Comparison of ENCODE assay signal across 18 cellular contexts in genomic region chr1:16436946-16437474, GRCh38. TPM values are rescaled to one million over a fixed set of nuclear protein-coding genes. Genes with fewer than 3 reads are reported as not detected.
DNase-seq lines count a peak whose midpoint lies in the region; ATAC-seq, FAIRE-seq and TF ChIP-seq lines count a peak whose summit lies in the region.
"Had no signal": no experiment of that assay in that cellular context is flagged by ENCODE, and none has a peak within 500 bp of the region (broad histone marks: within the 10 kb centered on the region; RNA-seq: fewer than 3 reads in every experiment).

A gene with protein sequence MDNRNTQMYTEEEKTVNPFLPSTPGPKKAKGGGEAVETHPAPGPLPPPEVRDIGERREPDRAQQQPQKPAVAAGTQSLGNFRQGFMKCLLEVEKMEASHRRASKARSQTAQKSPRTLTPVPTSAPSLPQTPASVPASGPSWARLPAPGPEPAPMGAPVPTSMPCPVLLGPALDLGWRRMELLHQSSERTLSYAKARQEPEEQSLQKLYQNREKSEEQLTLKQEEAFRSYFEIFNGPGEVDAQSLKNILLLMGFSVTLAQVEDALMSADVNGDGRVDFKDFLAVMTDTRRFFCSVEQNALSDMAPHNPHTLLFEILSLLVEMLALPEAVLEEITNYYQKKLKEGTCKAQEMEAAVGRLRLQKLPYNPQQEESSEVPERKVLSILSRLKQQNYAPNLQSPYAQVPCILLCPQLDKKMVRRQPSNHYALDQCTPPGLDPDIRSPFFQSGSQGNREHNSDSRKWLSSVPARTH (minus strand): TSS chr1:16437424. CDS start chr1:16431371, 6,053 bp downstream.

- no peaks in the 10 kb centered on the region for H3K9me3 Mint-ChIP-seq in activated CD4-positive, alpha-beta T cell treated with anti-CD3 and anti-CD28 coated beads for 36 hours (ENCODE audit: low read depth)
- H3K9me3 Mint-ChIP-seq in natural killer cell (no peaks in the 10 kb centered on the region), neural crest cell (no peaks in the 10 kb centered on the region)
- no peaks in the 10 kb centered on the region for H3K9me3 Mint-ChIP-seq in natural killer cell treated with Interleukin-12 subunit alpha and Interleukin-12 subunit beta and Interleukin-15 and Interleukin-18, amount 100 ng/mL, for 72 hours
- no peaks in the 10 kb centered on the region for H3K9me3 Mint-ChIP-seq in activated naive CD8-positive, alpha-beta T cell treated with anti-CD3 and anti-CD28 coated beads, Interleukin-2, amount 50 U/mL, for 24 hours
- H3K9me3 Mint-ChIP-seq: CD4-positive, alpha-beta T cell; GM23338 had no signal

- H3K27me3 Mint-ChIP-seq in activated CD4-positive, alpha-beta T cell treated with anti-CD3 and anti-CD28 coated beads for 36 hours = no peaks in the 10 kb centered on the region
- peaks cover 0 to 3% of the 10 kb centered on the region in 2 donors for H3K27me3 Mint-ChIP-seq in natural killer cell (ENCODE audit: low read depth in 2 of 2)
- peaks cover 0 to 7% of the 10 kb centered on the region in 2 donors for H3K27me3 Mint-ChIP-seq in natural killer cell treated with Interleukin-12 subunit alpha and Interleukin-12 subunit beta and Interleukin-15 and Interleukin-18, amount 100 ng/mL, for 72 hours
- no peaks in the 10 kb centered on the region for H3K27me3 Mint-ChIP-seq in activated naive CD8-positive, alpha-beta T cell treated with anti-CD3 and anti-CD28 coated beads, Interleukin-2, amount 50 U/mL, for 24 hours
- H3K27me3 Mint-ChIP-seq in neural crest cell (ENCODE audit: low read depth) = no peaks in the 10 kb centered on the region
- H3K27me3 Mint-ChIP-seq: B cell; CD4-positive, alpha-beta T cell had no signal

- DNase-seq in activated CD4-positive, alpha-beta T cell treated with anti-CD3 and anti-CD28 coated beads for 36 hours = peak; percentile 21
- DNase-seq in activated CD4-positive, alpha-beta T cell treated with anti-CD3 and anti-CD28 coated beads, Interleukin-2, amount 50 U/mL, for 1 hour = no peak
- DNase-seq in natural killer cell = no peak
- no peak for DNase-seq in natural killer cell treated with Interleukin-12 subunit alpha and Interleukin-12 subunit beta and Interleukin-15 and Interleukin-18, amount 100 ng/mL, for 72 hours (ENCODE audit: low spot score)
- no peak for DNase-seq in activated naive CD8-positive, alpha-beta T cell treated with anti-CD3 and anti-CD28 coated beads, Interleukin-2, amount 50 U/mL, for 24 hours
- no peak for DNase-seq in neural crest cell (ENCODE audit: low read depth, low spot score)
- DNase-seq in GM12891 (ENCODE audit: insufficient read length, low spot score) = no peak
- DNase-seq in GM20000 (ENCODE audit: low spot score) = no peak
- DNase-seq: C1 segment of cervical spinal cord; Calu3; CD4-positive, alpha-beta T cell; DMS79; H7 had no signal

- no peak within 1 kb of the TSS for H3K27ac Mint-ChIP-seq in activated CD4-positive, alpha-beta T cell treated with anti-CD3 and anti-CD28 coated beads for 36 hours
- no peak within 1 kb of the TSS for H3K27ac Mint-ChIP-seq in natural killer cell
- H3K27ac Mint-ChIP-seq in natural killer cell treated with Interleukin-12 subunit alpha and Interleukin-12 subunit beta and Interleukin-15 and Interleukin-18, amount 100 ng/mL, for 72 hours = peak within 1 kb of the TSS in 1 of 2 donors; percentile 45
- H3K27ac Mint-ChIP-seq in activated naive CD8-positive, alpha-beta T cell treated with anti-CD3 and anti-CD28 coated beads, Interleukin-2, amount 50 U/mL, for 24 hours = no peak within 1 kb of the TSS
- no peak within 1 kb of the TSS for H3K27ac Mint-ChIP-seq in neural crest cell (ENCODE audit: unreplicated experiment)
- H3K27ac Mint-ChIP-seq: B cell; CD4-positive, alpha-beta T cell; GM23338 had no signal

- peaks cover 2% of the 10 kb centered on the region for H3K36me3 Mint-ChIP-seq in activated CD4-positive, alpha-beta T cell treated with anti-CD3 and anti-CD28 coated beads for 36 hours (ENCODE audit: low read depth)
- no peaks in the 10 kb centered on the region for H3K36me3 Mint-ChIP-seq in natural killer cell
- H3K36me3 Mint-ChIP-seq in natural killer cell treated with Interleukin-12 subunit alpha and Interleukin-12 subunit beta and Interleukin-15 and Interleukin-18, amount 100 ng/mL, for 72 hours = no peaks in the 10 kb centered on the region
- no peaks in the 10 kb centered on the region for H3K36me3 Mint-ChIP-seq in activated naive CD8-positive, alpha-beta T cell treated with anti-CD3 and anti-CD28 coated beads, Interleukin-2, amount 50 U/mL, for 24 hours (ENCODE audit: low read depth)
- H3K36me3 Mint-ChIP-seq in neural crest cell (ENCODE audit: low read depth) = no peaks in the 10 kb centered on the region

- H3K4me3 Mint-ChIP-seq in activated CD4-positive, alpha-beta T cell treated with anti-CD3 and anti-CD28 coated beads for 36 hours = no peak within 1 kb of the TSS
- H3K4me3 Mint-ChIP-seq in natural killer cell (peak within 1 kb of the TSS; percentile 28), neural crest cell (peak within 1 kb of the TSS; percentile 54)
- H3K4me3 Mint-ChIP-seq in natural killer cell treated with Interleukin-12 subunit alpha and Interleukin-12 subunit beta and Interleukin-15 and Interleukin-18, amount 100 ng/mL, for 72 hours = no peak within 1 kb of the TSS
- H3K4me3 Mint-ChIP-seq in activated naive CD8-positive, alpha-beta T cell treated with anti-CD3 and anti-CD28 coated beads, Interleukin-2, amount 50 U/mL, for 24 hours = no peak within 1 kb of the TSS
- H3K4me3 Mint-ChIP-seq: B cell; CD4-positive, alpha-beta T cell; GM23338 had no signal

- CTCF ChIA-PET in activated CD4-positive, alpha-beta T cell treated with anti-CD3 and anti-CD28 coated beads for 36 hours (lab: Charles Lee) = no interaction called here

- TF ChIP-seq POLR2A in GM12891 (IDR thresholded peaks at IDR 0.05; ENCODE audit: low read depth, low read length) = no peak

- ATAC-seq in activated CD4-positive, alpha-beta T cell treated with anti-CD3 and anti-CD28 coated beads for 36 hours = no peak
- no peak for ATAC-seq in natural killer cell
- ATAC-seq in natural killer cell treated with Interleukin-12 subunit alpha and Interleukin-12 subunit beta and Interleukin-15 and Interleukin-18, amount 100 ng/mL, for 72 hours = no peak
- ATAC-seq in activated naive CD8-positive, alpha-beta T cell treated with anti-CD3 and anti-CD28 coated beads, Interleukin-2, amount 50 U/mL, for 24 hours = peak; percentile 25
- ATAC-seq: GM12878, GM23338 had no signal

- FAIRE-seq in GM12891 (lab: Jason Lieb, UNC) = no peak
- FAIRE-seq: A204.1, GM12878 had no signal

- POLR2A ChIA-PET in activated CD4-positive, alpha-beta T cell treated with anti-CD3 and anti-CD28 coated beads for 36 hours (lab: Charles Lee) = no interaction called here

- intact Hi-C loops in activated CD4-positive, alpha-beta T cell treated with anti-CD3 and anti-CD28 coated beads for 36 hours (cut with DNase I, micrococcal nuclease) = no loop called here
- intact Hi-C loops in natural killer cell (cut with micrococcal nuclease) = no loop called here

- TF ChIP-seq CTCF in natural killer cell (IDR thresholded peaks at IDR 0.05) (no peak), neural crest cell (conservative IDR thresholded peaks at IDR 0.05) (no peak), GM20000 (IDR thresholded peaks at IDR 0.05; ENCODE audit: extremely low read depth, missing control alignments) (no peak)

- peaks cover 22% of the 10 kb centered on the region for H3K4me1 Mint-ChIP-seq in activated CD4-positive, alpha-beta T cell treated with anti-CD3 and anti-CD28 coated beads for 36 hours
- H3K4me1 Mint-ChIP-seq in natural killer cell (peaks cover 16 to 18% of the 10 kb centered on the region in 2 donors), neural crest cell (peaks cover 22% of the 10 kb centered on the region)
- peaks cover 14 to 16% of the 10 kb centered on the region in 2 donors for H3K4me1 Mint-ChIP-seq in natural killer cell treated with Interleukin-12 subunit alpha and Interleukin-12 subunit beta and Interleukin-15 and Interleukin-18, amount 100 ng/mL, for 72 hours (ENCODE audit: low read depth in 2 of 2)
- H3K4me1 Mint-ChIP-seq in activated naive CD8-positive, alpha-beta T cell treated with anti-CD3 and anti-CD28 coated beads, Interleukin-2, amount 50 U/mL, for 24 hours = peaks cover 24% of the 10 kb centered on the region

TF ChIP-seq in GM12891, 5 proteins besides CTCF, POLR2A, EP300 and RAD21:
- no peak for TF ChIP-seq POLR2AphosphoS5 (IDR thresholded peaks at IDR 0.05; ENCODE audit: low read depth, low read length)
- no peak for TF ChIP-seq POU2F2 (IDR thresholded peaks at IDR 0.05; ENCODE audit: low read depth, low read length)
- TF ChIP-seq PAX5 (IDR thresholded peaks at IDR 0.05; ENCODE audit: insufficient read depth, low read length, severe bottlenecking) = no peak
- no peak for TF ChIP-seq TAF1 (IDR thresholded peaks at IDR 0.05; ENCODE audit: low read depth, low read length)
- TF ChIP-seq SPI1 (IDR thresholded peaks at IDR 0.05; ENCODE audit: low read depth, low read length) = no peak

RNA-seq across cellular contexts. Expression of the gene that starts here (rescaled TPM):
- not detected for total RNA-seq in activated CD4-positive, alpha-beta T cell treated with anti-CD3 and anti-CD28 coated beads for 36 hours
- total RNA-seq in natural killer cell = under 1 TPM; 0.35 to 0.55 (median 0.36) TPM
- not detected for total RNA-seq in natural killer cell treated with Interleukin-12 subunit alpha and Interleukin-12 subunit beta and Interleukin-15 and Interleukin-18, amount 100 ng/mL, for 72 hours
- not detected in 2 replicates for total RNA-seq in neural crest cell
- polyA plus RNA-seq in GM12891 (2012; ENCODE audit: low read depth, missing spikeins) = 0.09 TPM
- total RNA-seq: B cell; Calu3; CD4-positive, alpha-beta T cell; G401; H7 had no signal
- polyA plus RNA-seq: GM23338 had no signal

Comparison
In these comparisons a context has a peak if more than half of its experiments do, and no peak if none do; other contexts are left out.
1. H3K4me3 Mint-ChIP-seq: peak in natural killer cell (single experiment) and neural crest cell (single experiment); none in activated CD4-positive, alpha-beta T cell treated with anti-CD3 and anti-CD28 coated beads for 36 hours (single experiment), natural killer cell treated with Interleukin-12 subunit alpha and Interleukin-12 subunit beta and Interleukin-15 and Interleukin-18, amount 100 ng/mL, for 72 hours (single experiment) and activated naive CD8-positive, alpha-beta T cell treated with anti-CD3 and anti-CD28 coated beads, Interleukin-2, amount 50 U/mL, for 24 hours (single experiment).
2. Peak in DNase-seq in activated CD4-positive, alpha-beta T cell treated with anti-CD3 and anti-CD28 coated beads for 36 hours; RNA of the gene not detected or under 1 TPM.